In the genomic region with DNA sequence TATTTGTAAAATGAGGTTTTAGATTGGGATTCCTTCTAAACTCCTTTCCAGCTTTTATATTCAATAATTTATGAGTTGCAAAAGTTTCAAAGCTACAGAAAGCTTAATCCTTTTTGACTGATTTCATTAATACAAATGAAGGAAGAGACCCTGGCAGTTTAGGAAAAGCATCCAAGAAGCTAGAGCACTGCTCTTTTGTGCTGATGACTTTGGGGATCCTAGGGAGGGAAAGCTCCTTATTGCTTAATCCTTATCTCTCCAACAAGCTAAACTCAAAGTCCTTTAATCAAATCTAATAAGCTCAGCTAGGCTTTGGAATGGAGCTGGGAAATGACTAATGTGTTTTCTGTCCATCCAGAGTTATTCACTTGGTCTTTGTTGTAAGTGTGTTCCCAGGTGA, we compare ENCODE assay signal across 27 cellular contexts.
DNase-seq lines count a peak whose midpoint lies in the region; ATAC-seq, FAIRE-seq and TF ChIP-seq lines count a peak whose summit lies in the region.
"Had no signal": no experiment of that assay in that cellular context is flagged by ENCODE, and none has a peak within 500 bp of the region (broad histone marks: within the 10 kb centered on the region; RNA-seq: fewer than 3 reads in every experiment).

No MANE protein-coding gene starts in this region.

- DNase-seq in D721Med (ENCODE audit: insufficient read length, low spot score) (peak; percentile 61), NCI-H82 treated with DMSO at 0.1 percent for 48 hours (lab: John Stamatoyannopoulos, UW; ENCODE audit: unreplicated experiment) (peak; percentile 86), posterior vena cava (ENCODE audit: low spot score) (no peak), GM23338 (ENCODE audit: low spot score) (no peak)
- DNase-seq in activated CD4-positive, alpha-beta T cell treated with anti-CD3 and anti-CD28 coated beads for 36 hours, result no peak
- DNase-seq: 8988T; ACHN; BE2C; C1 segment of cervical spinal cord; CD4-positive, alpha-beta memory T cell; CD4-positive, CD25-positive, alpha-beta regulatory T cell; CD8-positive, alpha-beta memory T cell; COR-L47; DMS 273 treated with DMSO at 0.1 percent for 48 hours; DMS153; DMS53; DMS79; DND-41; EL; GDM1 had no signal

- H2AFZ ChIP-seq in neural cell (ENCODE audit: low read depth, low read length), result no peak overlapping the region
- H2AFZ ChIP-seq in GM23338, result no peak overlapping the region

- H3K27ac ChIP-seq in neural cell (ENCODE audit: low read length) (peak overlapping the region; percentile 28), GM23338 (ENCODE audit: low read depth) (no peak overlapping the region)
- H3K27ac ChIP-seq: BLaER1 had no signal

- ATAC-seq in GM23338, result no peak
- ATAC-seq in activated CD4-positive, alpha-beta T cell treated with anti-CD3 and anti-CD28 coated beads for 36 hours, result no peak
- ATAC-seq: GM12878 had no signal

- H4K20me1 ChIP-seq in neural cell (ENCODE audit: insufficient read depth) (no peaks in the 10 kb centered on the region), GM23338 (replicated peaks; ENCODE audit: insufficient read depth) (no peaks in the 10 kb centered on the region)
- H4K20me1 ChIP-seq: BLaER1 had no signal

- H3K4me2 ChIP-seq in neural cell (ENCODE audit: low read length) (no peak overlapping the region), GM23338 (no peak overlapping the region)
- H3K4me2 ChIP-seq: BLaER1 had no signal

- no peak for TF ChIP-seq EP300 in neural cell (conservative IDR thresholded peaks at IDR 0.05; ENCODE audit: poor library complexity, severe bottlenecking)

- no peak for TF ChIP-seq RAD21 in neural cell (conservative IDR thresholded peaks at IDR 0.05)

- H3K27ac Mint-ChIP-seq in GM23338, result no peak overlapping the region
- H3K27ac Mint-ChIP-seq in activated CD4-positive, alpha-beta T cell treated with anti-CD3 and anti-CD28 coated beads for 36 hours, result no peak overlapping the region
- H3K27ac Mint-ChIP-seq: CD14-positive monocyte; CD4-positive, CD25-positive, alpha-beta regulatory T cell; CD8-positive, alpha-beta memory T cell had no signal

- no peaks in the 10 kb centered on the region for H3K27me3 Mint-ChIP-seq in GM23338 (ENCODE audit: insufficient read depth, low read depth, poor library complexity)
- no peaks in the 10 kb centered on the region for H3K27me3 Mint-ChIP-seq in activated CD4-positive, alpha-beta T cell treated with anti-CD3 and anti-CD28 coated beads for 36 hours
- H3K27me3 Mint-ChIP-seq: CD4-positive, CD25-positive, alpha-beta regulatory T cell; CD8-positive, alpha-beta memory T cell had no signal

- no peak overlapping the region for H3K4me3 ChIP-seq in neural cell (ENCODE audit: low read length)
- no peak overlapping the region for H3K4me3 ChIP-seq in GM23338
- H3K4me3 ChIP-seq: BLaER1, GM12878 had no signal

- H3F3A ChIP-seq in neural cell (ENCODE audit: insufficient read depth, low read length, poor library complexity, severe bottlenecking) (no peaks in the 10 kb centered on the region), GM23338 (replicated peaks; ENCODE audit: low read depth) (no peaks in the 10 kb centered on the region)

- CTCF ChIA-PET in activated CD4-positive, alpha-beta T cell treated with anti-CD3 and anti-CD28 coated beads for 36 hours (lab: Charles Lee), result interaction anchor here (0.6 kb wide), 1 partner anchor 14 kb away, joined by 3 read pairs; no protein-coding TSS in a partner anchor

- H3K9me2 ChIP-seq in neural cell (ENCODE audit: insufficient read depth, low read length) (no peaks in the 10 kb centered on the region), GM23338 (ENCODE audit: insufficient read depth) (no peaks in the 10 kb centered on the region)

- no peaks in the 10 kb centered on the region for H3K36me3 Mint-ChIP-seq in GM23338 (ENCODE audit: low read depth)
- no peaks in the 10 kb centered on the region for H3K36me3 Mint-ChIP-seq in activated CD4-positive, alpha-beta T cell treated with anti-CD3 and anti-CD28 coated beads for 36 hours (ENCODE audit: low read depth)
- H3K36me3 Mint-ChIP-seq: CD14-positive monocyte; CD4-positive, alpha-beta memory T cell; CD4-positive, CD25-positive, alpha-beta regulatory T cell; CD8-positive, alpha-beta memory T cell had no signal

- H3K4me1 Mint-ChIP-seq in GM23338, result no peaks in the 10 kb centered on the region; the same call in 2 of the 3 replicates
- H3K4me1 Mint-ChIP-seq in activated CD4-positive, alpha-beta T cell treated with anti-CD3 and anti-CD28 coated beads for 36 hours, result no peaks in the 10 kb centered on the region
- H3K4me1 Mint-ChIP-seq: CD14-positive monocyte; CD4-positive, alpha-beta memory T cell; CD4-positive, CD25-positive, alpha-beta regulatory T cell; CD8-positive, alpha-beta memory T cell had no signal

- no peak for TF ChIP-seq CTCF in D721Med (IDR thresholded peaks at IDR 0.05; ENCODE audit: insufficient read depth, missing control alignments)
- TF ChIP-seq CTCF in neural cell (IDR thresholded peaks at IDR 0.05; ENCODE audit: poor library complexity, severe bottlenecking), result no peak
- no peak for TF ChIP-seq CTCF in GM23338 (conservative IDR thresholded peaks at IDR 0.05; ENCODE audit: low read depth in 2 of 2)

- no peaks in the 10 kb centered on the region for H3K9me3 ChIP-seq in neural cell (ENCODE audit: low read length)
- H3K9me3 ChIP-seq: BE2C, BLaER1 had no signal

- H3K27me3 ChIP-seq in neural cell (ENCODE audit: insufficient read depth, low read depth, low read length) (no peaks in the 10 kb centered on the region), GM23338 (ENCODE audit: insufficient read depth) (no peaks in the 10 kb centered on the region)
- H3K27me3 ChIP-seq: BE2C, BLaER1 had no signal

- POLR2A ChIA-PET in activated CD4-positive, alpha-beta T cell treated with anti-CD3 and anti-CD28 coated beads for 36 hours (lab: Charles Lee), result no interaction called here

- no peaks in the 10 kb centered on the region for H3K36me3 ChIP-seq in neural cell (ENCODE audit: insufficient read depth, low read length)
- no peaks in the 10 kb centered on the region for H3K36me3 ChIP-seq in GM23338 (ENCODE audit: insufficient read depth)
- H3K36me3 ChIP-seq: BE2C, BLaER1 had no signal

- no peaks in the 10 kb centered on the region for H3K79me2 ChIP-seq in neural cell (replicated peaks; ENCODE audit: insufficient read depth, low read length)
- H3K79me2 ChIP-seq in GM23338 (replicated peaks; ENCODE audit: insufficient read depth), result no peaks in the 10 kb centered on the region

- intact Hi-C loops in posterior vena cava (cut with DNase I), result no loop called here
- intact Hi-C loops in activated CD4-positive, alpha-beta T cell treated with anti-CD3 and anti-CD28 coated beads for 36 hours (cut with DNase I, micrococcal nuclease), result no loop called here

- H3K4me1 ChIP-seq in GM23338 (ENCODE audit: insufficient read depth), result no peaks in the 10 kb centered on the region
- H3K4me1 ChIP-seq: BE2C had no signal

- FAIRE-seq in D721Med (lab: Jason Lieb, UNC), result peak; percentile 81
- FAIRE-seq: A204.1, GM12878, GM12892, GM18507 had no signal

- no peak overlapping the region for H3K4me3 Mint-ChIP-seq in GM23338
- H3K4me3 Mint-ChIP-seq in activated CD4-positive, alpha-beta T cell treated with anti-CD3 and anti-CD28 coated beads for 36 hours, result no peak overlapping the region
- H3K4me3 Mint-ChIP-seq: CD14-positive monocyte; CD4-positive, alpha-beta memory T cell; CD4-positive, CD25-positive, alpha-beta regulatory T cell; CD8-positive, alpha-beta memory T cell had no signal

- H3K9me3 Mint-ChIP-seq in GM23338, result no peaks in the 10 kb centered on the region; the same call in 1 of the 3 replicates
- no peaks in the 10 kb centered on the region for H3K9me3 Mint-ChIP-seq in activated CD4-positive, alpha-beta T cell treated with anti-CD3 and anti-CD28 coated beads for 36 hours (ENCODE audit: low read depth)
- H3K9me3 Mint-ChIP-seq: CD4-positive, CD25-positive, alpha-beta regulatory T cell had no signal

- H3K9ac ChIP-seq in neural cell (ENCODE audit: low read length), result no peak overlapping the region
- H3K9ac ChIP-seq: BLaER1 had no signal

TF ChIP-seq in neural cell, 6 proteins besides CTCF, POLR2A, EP300 and RAD21 (continues in another document):
- TF ChIP-seq MXI1 (conservative IDR thresholded peaks at IDR 0.05; ENCODE audit: poor library complexity, severe bottlenecking), result no peak

TF ChIP-seq in GM23338, 12 proteins besides CTCF, POLR2A, EP300 and RAD21 (continues in another document):
- TF ChIP-seq JUNB (IDR thresholded peaks at IDR 0.05; ENCODE audit: unreplicated experiment) (no peak), ZNF331 (CRISPR knock-in tag; IDR thresholded peaks at IDR 0.05; ENCODE audit: low read depth) (no peak), STAT1 (IDR thresholded peaks at IDR 0.05; ENCODE audit: unreplicated experiment) (no peak), ZNF114 (CRISPR knock-in tag; IDR thresholded peaks at IDR 0.05) (no peak), POLR2AphosphoS5 (IDR thresholded peaks at IDR 0.05; ENCODE audit: low read depth) (no peak), NANOG (IDR thresholded peaks at IDR 0.05; ENCODE audit: borderline replicate concordance) (no peak), CREB1 (CRISPR knock-in tag; IDR thresholded peaks at IDR 0.05; ENCODE audit: low read depth) (no peak), EZH2 (IDR thresholded peaks at IDR 0.05; ENCODE audit: low read depth, unreplicated experiment) (no peak), REST (IDR thresholded peaks at IDR 0.05; ENCODE audit: unreplicated experiment) (no peak)

Comparison
In these comparisons a context has a peak if more than half of its experiments do, and no peak if none do; other contexts are left out.
1. DNase-seq: peak in D721Med (single experiment) and NCI-H82 treated with DMSO at 0.1 percent for 48 hours (single experiment); none in posterior vena cava (single experiment), GM23338 (single experiment) and activated CD4-positive, alpha-beta T cell treated with anti-CD3 and anti-CD28 coated beads for 36 hours (single experiment).